Comparison of ENCODE assay signal across 18 cellular contexts in the genomic region with DNA sequence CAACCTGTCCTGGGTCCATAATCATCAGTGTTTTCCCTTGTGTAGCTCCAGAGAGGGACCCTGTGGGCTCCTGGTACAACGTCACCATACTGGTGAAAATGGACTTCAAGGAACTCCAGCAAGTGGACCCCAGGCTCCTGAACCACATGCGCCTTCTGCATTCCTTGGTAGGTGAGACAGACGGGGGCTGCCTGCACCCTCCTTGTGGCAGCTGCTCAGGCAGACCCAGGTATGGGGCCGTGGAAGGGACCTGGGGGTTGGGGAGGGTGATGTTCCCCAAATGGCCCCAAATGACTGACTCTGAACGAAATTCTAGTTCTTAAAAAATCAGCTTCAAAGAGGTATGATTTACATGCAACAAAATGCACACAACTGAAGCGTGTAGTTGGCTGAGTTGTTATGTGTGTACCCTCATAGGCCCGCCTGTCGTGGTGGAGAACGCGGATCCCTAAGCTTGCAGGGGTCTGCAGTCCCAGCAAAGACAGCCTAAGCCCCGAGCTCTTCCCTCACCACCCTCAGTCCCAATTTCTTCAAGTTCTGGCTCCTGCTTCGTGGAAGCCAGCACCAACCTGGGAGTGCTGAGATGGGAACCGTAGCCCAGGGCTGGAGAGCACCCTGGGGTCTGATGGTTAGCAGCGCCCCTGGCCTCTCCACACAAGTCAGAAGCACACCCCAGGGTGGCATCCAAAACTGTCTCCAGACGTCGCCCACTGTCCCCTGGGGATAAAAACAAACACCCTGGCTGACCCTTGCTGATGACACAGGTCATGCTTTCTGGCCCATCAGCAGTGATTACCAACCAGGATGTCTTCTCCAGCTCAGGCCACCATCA. TPM values are rescaled to one million over a fixed set of nuclear protein-coding genes. Genes with fewer than 3 reads are reported as not detected.
DNase-seq lines count a peak whose midpoint lies in the region; ATAC-seq and TF ChIP-seq lines count a peak whose summit lies in the region.
"Had no signal": no experiment of that assay in that cellular context is flagged by ENCODE, and none has a peak within 500 bp of the region (broad histone marks: within the 10 kb centered on the region; RNA-seq: fewer than 3 reads in every experiment).

No MANE protein-coding gene starts in this region.

- ATAC-seq in left lobe of liver: peak; percentile 21

- H3K9ac ChIP-seq in NT2/D1 (ENCODE audit: insufficient read length, low read depth): peak overlapping the region; percentile 4

- H3K27ac ChIP-seq in C4-2B (peak overlapping the region; percentile 33), spleen (no peak overlapping the region)
- H3K27ac ChIP-seq: 22Rv1 had no signal

- DNase-seq in NT2/D1 (ENCODE audit: low read depth, low spot score): no peak
- no peak for DNase-seq in left lobe of liver (ENCODE audit: low spot score)
- DNase-seq in spleen: peak; percentile 57
- no peak for DNase-seq in LoVo (ENCODE audit: low spot score)
- no peak for DNase-seq in AML-193 (lab: John Stamatoyannopoulos, UW)
- no peak for DNase-seq in AG08396 (ENCODE audit: low spot score)
- DNase-seq: CD4-positive, CD25-positive, alpha-beta regulatory T cell; DND-41; H7; HFFc6; KBM-7; NCI-H1436 treated with DMSO at 0.1 percent for 48 hours; NCI-H187 treated with DMSO at 0.1 percent for 48 hours; NCI-H82; NK-92 treated with Interleukin-12 subunit alpha and Interleukin-12 subunit beta, amount 100 ng/mL, for 24 hours had no signal

- TF ChIP-seq CTCF in C4-2B (conservative IDR thresholded peaks at IDR 0.05) (no peak), spleen (IDR thresholded peaks at IDR 0.05 in 8 of 11, conservative IDR thresholded peaks at IDR 0.05 in 3 of 11) (no peak)

- 83 to 92% (median 88%) methylated on average over 16 of the region's 16 CpGs for WGBS in spleen, 5 donors

- H3K27me3 ChIP-seq in NT2/D1 (ENCODE audit: insufficient read depth, insufficient read length): no peaks in the 10 kb centered on the region
- no peaks in the 10 kb centered on the region for H3K27me3 ChIP-seq in spleen (replicated peaks in 1 of 7)

- H3K4me3 ChIP-seq in NT2/D1 (ENCODE audit: insufficient read length, low read depth) (no peak overlapping the region), spleen (no peak overlapping the region)

- TF ChIP-seq POLR2A in spleen (IDR thresholded peaks at IDR 0.05): no peak

- H3K36me3 ChIP-seq in NT2/D1 (ENCODE audit: insufficient read depth, insufficient read length, low read length) (no peaks in the 10 kb centered on the region), spleen (no peaks in the 10 kb centered on the region)

- H3K9me3 ChIP-seq in NT2/D1 (ENCODE audit: insufficient read depth, low read length) (no peaks in the 10 kb centered on the region), spleen (no peaks in the 10 kb centered on the region)

- intact Hi-C loops in spleen (cut with DNase I; ENCODE audit: low total_unique reads): no loop called here

- H3K4me1 ChIP-seq in NT2/D1 (ENCODE audit: insufficient read depth, insufficient read length) (peaks cover 7% of the 10 kb centered on the region), spleen (peaks cover 0 to 8% (median 0%) of the 10 kb centered on the region in 6 donors)

RNA-seq across cellular contexts. Expression of gene UMODL1, which starts 14.3 kb away (rescaled TPM):
- total RNA-seq in left lobe of liver (0.18 TPM), spleen (under 1 TPM in 5 of 7 donors, not detected in 2; 0.09 to 0.85 (median 0.28) TPM)
- polyA plus RNA-seq in spleen: under 1 TPM in 2 of 3 donors, not detected in 1; 0.02 to 0.03 TPM
- total RNA-seq: HFFc6, SK-MEL-5 had no signal
